ENCODE assay signal across 9 cellular contexts in the genomic region with DNA sequence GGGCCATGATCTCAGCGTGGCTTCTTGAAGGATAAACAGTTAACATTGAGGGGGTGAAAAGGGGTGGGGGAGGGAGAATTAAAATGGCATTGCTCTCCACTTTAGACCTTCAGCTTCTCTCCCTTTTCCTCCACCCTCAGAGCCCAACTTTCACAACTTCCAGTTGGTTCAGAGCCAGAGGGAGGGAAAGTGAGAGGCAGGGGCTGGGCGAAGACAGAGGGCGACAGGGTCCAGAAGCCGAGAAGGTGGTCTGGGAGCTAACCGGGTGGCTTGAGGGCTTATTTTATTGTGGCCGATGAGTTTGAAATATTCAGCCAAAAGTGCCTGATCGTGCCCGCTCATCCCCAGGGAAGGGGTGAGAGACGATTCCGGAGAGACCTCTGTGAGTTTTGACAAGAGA. TPM values are rescaled to one million over a fixed set of nuclear protein-coding genes. Genes with fewer than 3 reads are reported as not detected.
A peak's percentile ranks its signal among the peaks of the same experiment; 100 is the strongest.
DNase-seq lines count a peak whose midpoint lies in the region; ATAC-seq and TF ChIP-seq lines count a peak whose summit lies in the region.
"Had no signal": no experiment of that assay in that cellular context is flagged by ENCODE, and none has a peak within 500 bp of the region (broad histone marks: within the 10 kb centered on the region; RNA-seq: fewer than 3 reads in every experiment).

No MANE protein-coding gene starts in this region.

- H3K27ac Mint-ChIP-seq in chondrocyte (ENCODE audit: unreplicated experiment) (no peak overlapping the region), type B pancreatic cell (peak overlapping the region; percentile 79)

- H3K36me3 Mint-ChIP-seq in chondrocyte (ENCODE audit: low read depth): peaks cover 2% of the 10 kb centered on the region
- peaks cover 24% of the 10 kb centered on the region for H3K36me3 Mint-ChIP-seq in type B pancreatic cell

- no peaks in the 10 kb centered on the region for H3K36me3 ChIP-seq in cardiac muscle cell

- peaks cover 13% of the 10 kb centered on the region for H3K27me3 Mint-ChIP-seq in chondrocyte (ENCODE audit: low read depth)
- H3K27me3 Mint-ChIP-seq in type B pancreatic cell: peaks cover 80% of the 10 kb centered on the region

- no peak overlapping the region for H3K27ac ChIP-seq in cardiac muscle cell

- no peaks in the 10 kb centered on the region for H3K9me3 ChIP-seq in cardiac muscle cell (ENCODE audit: low read depth)

- TF ChIP-seq CTCF in cardiac muscle cell (IDR thresholded peaks at IDR 0.05; ENCODE audit: low read depth, low read length): no peak
- TF ChIP-seq CTCF in chondrocyte (IDR thresholded peaks at IDR 0.05): no peak
- TF ChIP-seq CTCF in type B pancreatic cell (conservative IDR thresholded peaks at IDR 0.05): no peak

- H3K4me3 ChIP-seq in cardiac muscle cell: peak overlapping the region; percentile 63

- peaks cover 54% of the 10 kb centered on the region for H3K4me1 Mint-ChIP-seq in chondrocyte (ENCODE audit: low read depth)
- peaks cover 31% of the 10 kb centered on the region for H3K4me1 Mint-ChIP-seq in type B pancreatic cell (ENCODE audit: unreplicated experiment)

- H3K9me3 Mint-ChIP-seq in chondrocyte (ENCODE audit: low read depth) (no peaks in the 10 kb centered on the region), type B pancreatic cell (no peaks in the 10 kb centered on the region)

- DNase-seq in cardiac muscle cell (ENCODE audit: low read depth in 1 of 2, low spot score in 1 of 2) (peak; percentile 36 to 44), left cardiac atrium (no peak), chondrocyte (ENCODE audit: low spot score) (no peak), midbrain (lab: John Stamatoyannopoulos, UW) (peak; percentile 1), type B pancreatic cell (ENCODE audit: extremely low spot score, unreplicated experiment) (no peak), HuH-7.5 (ENCODE audit: low spot score) (no peak), NCI-H187 (lab: John Stamatoyannopoulos, UW) (no peak)
- DNase-seq: MV-4-11 had no signal

- no peak for ATAC-seq in left cardiac atrium
- ATAC-seq in HG02759 (IDR thresholded peaks at IDR 0.05; ENCODE audit: unreplicated experiment): no peak

- H3K27me3 ChIP-seq in cardiac muscle cell: peaks cover 48% of the 10 kb centered on the region

- H3K4me3 Mint-ChIP-seq in chondrocyte (ENCODE audit: unreplicated experiment): peak overlapping the region; percentile 84
- peak overlapping the region; percentile 94 for H3K4me3 Mint-ChIP-seq in type B pancreatic cell

- intact Hi-C loops in left cardiac atrium (cut with DNase I): loop anchor here (5.0 to 10.0 kb wide), 2 partner anchors 60 to 222 kb away; no protein-coding TSS in a partner anchor

- H3K4me1 ChIP-seq in cardiac muscle cell (ENCODE audit: low read depth): no peaks in the 10 kb centered on the region

RNA-seq across cellular contexts. Expression of a gene that starts 4.1 kb away (rescaled TPM):
- total RNA-seq in cardiac muscle cell: 10.6 and 13.6 TPM in 2 replicates
- 11.4 and 12.1 TPM in 2 replicates for polyA plus RNA-seq in cardiac muscle cell
- 10 to 100 TPM in 1 of 2 donors, 1 to 10 TPM in 1; 9.2 to 12.5 TPM for total RNA-seq in left cardiac atrium
- total RNA-seq in chondrocyte: 2.9 to 9.0 TPM (median 3.4 TPM) in 3 replicates
- 12.4 and 36.4 TPM in 2 replicates for total RNA-seq in type B pancreatic cell (ENCODE audit: low replicate concordance)

Comparison
In these comparisons a context has a peak if more than half of its experiments do, and no peak if none do; other contexts are left out.
1. DNase-seq: peak in cardiac muscle cell (2 of 2) and midbrain (single experiment); none in left cardiac atrium (single experiment), chondrocyte (single experiment), type B pancreatic cell (single experiment), HuH-7.5 (single experiment) and NCI-H187 (0 of 2).